Comparison of ENCODE assay signal across 20 cellular contexts in genomic region chr10:62696798-62697197, GRCh38.
DNase-seq lines count a peak whose midpoint lies in the region; ATAC-seq and TF ChIP-seq lines count a peak whose summit lies in the region.
"Had no signal": no experiment of that assay in that cellular context is flagged by ENCODE, and none has a peak within 500 bp of the region (broad histone marks: within the 10 kb centered on the region; RNA-seq: fewer than 3 reads in every experiment).

No MANE protein-coding gene starts in this region.

- no peak overlapping the region for H3K4me3 ChIP-seq in stomach
- H3K4me3 ChIP-seq: A549, HAP-1, MG63 had no signal

- no peak for TF ChIP-seq EP300 in stomach (IDR thresholded peaks at IDR 0.05)

- no peak for DNase-seq in stimulated activated naive CD8-positive, alpha-beta T cell treated with anti-CD3 and anti-CD28 coated beads, Interleukin-15, Interleukin-2, amounts not matched to agents 100 U/mL and 50 U/mL, for 24 hours
- DNase-seq in stimulated activated naive CD8-positive, alpha-beta T cell treated with anti-CD3 and anti-CD28 coated beads, Interleukin-15, amount 100 ng/mL, for 72 hours = no peak
- peak; percentile 15 for DNase-seq in LHCN-M2 (ENCODE audit: low read depth)
- no peak for DNase-seq in effector memory CD8-positive, alpha-beta T cell
- no peak for DNase-seq in stimulated activated naive B cell treated with anti-CD40 and anti-IgM and Interleukin-4, amounts not matched to agents 10 μg/mL and 1 μg/mL and 100 μg/mL, for 72 hours
- no peak for DNase-seq in Right ventricle myocardium superior
- DNase-seq in stomach = no peak
- DNase-seq: DND-41; MG63; NCI-H1092; NCI-H146; NCI-H2081; NCI-H748 treated with DMSO at 0.1 percent for 48 hours; NK-92 treated with Interleukin-12 subunit alpha and Interleukin-12 subunit beta, amount 100 ng/mL, for 24 hours; SW 1271 had no signal

- intact Hi-C loops in Right ventricle myocardium superior (cut with DNase I) = no loop called here
- intact Hi-C loops in stomach (cut with DNase I; ENCODE audit: low total_unique reads) = no loop called here

- peaks cover 20 to 23% of the 10 kb centered on the region in 2 donors for H3K9me3 Mint-ChIP-seq in stimulated activated naive CD8-positive, alpha-beta T cell treated with anti-CD3 and anti-CD28 coated beads, Interleukin-15, amount 100 ng/mL, for 72 hours
- peaks cover 0 to 8% of the 10 kb centered on the region in 2 donors for H3K9me3 Mint-ChIP-seq in effector memory CD8-positive, alpha-beta T cell
- H3K9me3 Mint-ChIP-seq in stimulated activated naive B cell treated with anti-CD40 and anti-IgM and Interleukin-4, amounts not matched to agents 10 μg/mL and 1 μg/mL and 100 μg/mL, for 72 hours = peaks cover 7 to 8% of the 10 kb centered on the region in 2 donors

- peak; percentile 40 for ATAC-seq in stimulated activated naive CD8-positive, alpha-beta T cell treated with anti-CD3 and anti-CD28 coated beads, Interleukin-15, Interleukin-2, amounts not matched to agents 100 U/mL and 50 U/mL, for 24 hours
- no peak for ATAC-seq in stimulated activated naive CD8-positive, alpha-beta T cell treated with anti-CD3 and anti-CD28 coated beads, Interleukin-15, amount 100 ng/mL, for 72 hours
- peak; percentile 81 for ATAC-seq in effector memory CD8-positive, alpha-beta T cell (replicated peaks)
- peak; percentile 78 to 82 for ATAC-seq in stimulated activated naive B cell treated with anti-CD40 and anti-IgM and Interleukin-4, amounts not matched to agents 10 μg/mL and 1 μg/mL and 100 μg/mL, for 72 hours (replicated peaks)
- ATAC-seq in GM19324 (IDR thresholded peaks at IDR 0.05; ENCODE audit: low FRiP score, unreplicated experiment) = no peak
- no peak for ATAC-seq in Right ventricle myocardium superior (ENCODE audit: poor library complexity)
- ATAC-seq: A549, Right ventricle myocardium inferior had no signal

- H3K9me3 ChIP-seq in stomach = peaks cover 3 to 32% (median 19%) of the 10 kb centered on the region in 4 donors
- H3K9me3 ChIP-seq: HAP-1 had no signal

- no peaks in the 10 kb centered on the region for H3K36me3 ChIP-seq in stomach
- H3K36me3 ChIP-seq: HAP-1, MG63 had no signal

- no peak overlapping the region for H3K4me3 Mint-ChIP-seq in stimulated activated naive CD8-positive, alpha-beta T cell treated with anti-CD3 and anti-CD28 coated beads, Interleukin-15, amount 100 ng/mL, for 72 hours
- H3K4me3 Mint-ChIP-seq in effector memory CD8-positive, alpha-beta T cell = no peak overlapping the region
- peak overlapping the region in 1 of 2 donors; percentile 16 for H3K4me3 Mint-ChIP-seq in stimulated activated naive B cell treated with anti-CD40 and anti-IgM and Interleukin-4, amounts not matched to agents 10 μg/mL and 1 μg/mL and 100 μg/mL, for 72 hours

- peaks cover 7% of the 10 kb centered on the region for H3K27me3 Mint-ChIP-seq in stimulated activated naive CD8-positive, alpha-beta T cell treated with anti-CD3 and anti-CD28 coated beads, Interleukin-15, amount 100 ng/mL, for 72 hours
- peaks cover 4 to 6% of the 10 kb centered on the region in 2 donors for H3K27me3 Mint-ChIP-seq in effector memory CD8-positive, alpha-beta T cell
- H3K27me3 Mint-ChIP-seq in stimulated activated naive B cell treated with anti-CD40 and anti-IgM and Interleukin-4, amounts not matched to agents 10 μg/mL and 1 μg/mL and 100 μg/mL, for 72 hours = no peaks in the 10 kb centered on the region

- no peak for TF ChIP-seq POLR2A in stomach (IDR thresholded peaks at IDR 0.05)

- H3K4me1 Mint-ChIP-seq in stimulated activated naive CD8-positive, alpha-beta T cell treated with anti-CD3 and anti-CD28 coated beads, Interleukin-15, amount 100 ng/mL, for 72 hours = peaks cover 27% of the 10 kb centered on the region
- peaks cover 36 to 38% of the 10 kb centered on the region in 2 donors for H3K4me1 Mint-ChIP-seq in effector memory CD8-positive, alpha-beta T cell (ENCODE audit: low read depth in 2 of 2)
- H3K4me1 Mint-ChIP-seq in stimulated activated naive B cell treated with anti-CD40 and anti-IgM and Interleukin-4, amounts not matched to agents 10 μg/mL and 1 μg/mL and 100 μg/mL, for 72 hours = peaks cover 14 to 38% of the 10 kb centered on the region in 2 donors

- no peak overlapping the region for H3K27ac Mint-ChIP-seq in stimulated activated naive CD8-positive, alpha-beta T cell treated with anti-CD3 and anti-CD28 coated beads, Interleukin-15, amount 100 ng/mL, for 72 hours
- no peak overlapping the region for H3K27ac Mint-ChIP-seq in effector memory CD8-positive, alpha-beta T cell
- peak overlapping the region; percentile 10 for H3K27ac Mint-ChIP-seq in stimulated activated naive B cell treated with anti-CD40 and anti-IgM and Interleukin-4, amounts not matched to agents 10 μg/mL and 1 μg/mL and 100 μg/mL, for 72 hours

- H3K27me3 ChIP-seq in stomach = no peaks in the 10 kb centered on the region
- H3K27me3 ChIP-seq: MG63 had no signal

- TF ChIP-seq CTCF in stomach (IDR thresholded peaks at IDR 0.05) = no peak

- no peaks in the 10 kb centered on the region for H3K4me1 ChIP-seq in stomach
- H3K4me1 ChIP-seq: A549, HAP-1 had no signal

- 63 to 69% (median 64%) methylated on average over 2 of the region's 2 CpGs for WGBS in stomach, 5 donors

- no peaks in the 10 kb centered on the region for H3K36me3 Mint-ChIP-seq in effector memory CD8-positive, alpha-beta T cell (ENCODE audit: insufficient read depth)
- peaks cover 9% of the 10 kb centered on the region in 2 donors for H3K36me3 Mint-ChIP-seq in stimulated activated naive B cell treated with anti-CD40 and anti-IgM and Interleukin-4, amounts not matched to agents 10 μg/mL and 1 μg/mL and 100 μg/mL, for 72 hours

- H3K27ac ChIP-seq in stomach = no peak overlapping the region
- H3K27ac ChIP-seq: A549, C4-2B had no signal

Comparison
In these comparisons a context has a peak if more than half of its experiments do, and no peak if none do; other contexts are left out.
1. ATAC-seq: peak in stimulated activated naive CD8-positive, alpha-beta T cell treated with anti-CD3 and anti-CD28 coated beads, Interleukin-15, Interleukin-2, amounts not matched to agents 100 U/mL and 50 U/mL, for 24 hours (single experiment), effector memory CD8-positive, alpha-beta T cell (single experiment) and stimulated activated naive B cell treated with anti-CD40 and anti-IgM and Interleukin-4, amounts not matched to agents 10 μg/mL and 1 μg/mL and 100 μg/mL, for 72 hours (2 of 2); none in stimulated activated naive CD8-positive, alpha-beta T cell treated with anti-CD3 and anti-CD28 coated beads, Interleukin-15, amount 100 ng/mL, for 72 hours (single experiment), GM19324 (single experiment) and Right ventricle myocardium superior (single experiment).